In genomic region chrX:48521353-48522243, GRCh38 we compare ENCODE assay signal across 8 cellular contexts. TPM values are rescaled to one million over a fixed set of nuclear protein-coding genes. Genes with fewer than 3 reads are reported as not detected.
DNase-seq lines count a peak whose midpoint lies in the region; ATAC-seq and TF ChIP-seq lines count a peak whose summit lies in the region.

TSS of gene EBP (plus strand) at chrX:48521808. CDS start at chrX:48523772, 1,964 bp downstream.

- peak in 1 of 4 donors; percentile 76 for TF ChIP-seq POLR2A in upper lobe of left lung (IDR thresholded peaks at IDR 0.05)

- no peak within 1 kb of the TSS for H3K27ac ChIP-seq in adipose tissue (ENCODE audit: low read depth, low read length)
- H3K27ac ChIP-seq in heart right ventricle, result peak within 1 kb of the TSS in 9 of 10 donors; percentile 52 to 76 (median 71)
- peak within 1 kb of the TSS; percentile 72 to 88 (median 79) for H3K27ac ChIP-seq in upper lobe of left lung

- intact Hi-C loops in heart right ventricle (cut with DNase I), result no loop called here
- intact Hi-C loops in posterior vena cava (cut with DNase I), result no loop called here

- peak; percentile 90 for DNase-seq in GM13976 (ENCODE audit: low spot score)
- DNase-seq in NCI-H146 treated with DMSO at 0.1 percent for 48 hours (lab: John Stamatoyannopoulos, UW; ENCODE audit: unreplicated experiment), result peak; percentile 91
- peak; percentile 86 to 98 (median 89) for DNase-seq in T-helper 1 cell
- peak; percentile 85 to 87 for DNase-seq in heart right ventricle
- peak; percentile 96 for DNase-seq in posterior vena cava (ENCODE audit: low spot score)
- DNase-seq in upper lobe of left lung, result peak; percentile 94 to 96

- H3K27me3 ChIP-seq in heart right ventricle (no peaks in the 10 kb centered on the region), upper lobe of left lung (no peaks in the 10 kb centered on the region)

- no peaks in the 10 kb centered on the region for H3K9me3 ChIP-seq in heart right ventricle
- H3K9me3 ChIP-seq in upper lobe of left lung, result no peaks in the 10 kb centered on the region

- in situ Hi-C loops in GM13976 (cut with MboI; ENCODE audit: low sequenced_read_pairs, unreplicated experiment), result no loop called here

- WGBS in adipose tissue, 3 donors, result 1 to 33% (median 1%) methylated on average over 37 to 66 of the region's 66 CpGs
- WGBS in heart right ventricle, 2 donors, result 1 to 2% methylated on average over 38 to 63 of the region's 66 CpGs
- WGBS in upper lobe of left lung, 2 donors, result 0 to 36% methylated on average over 17 to 61 of the region's 66 CpGs

- TF ChIP-seq EP300 in upper lobe of left lung (IDR thresholded peaks at IDR 0.05), result no peak

- H3K4me1 ChIP-seq in heart right ventricle, result peaks cover 0 to 9% (median 3%) of the 10 kb centered on the region in 9 donors
- H3K4me1 ChIP-seq in upper lobe of left lung, result peaks cover 0 to 7% (median 5%) of the 10 kb centered on the region in 4 donors

- peaks cover 0 to 17% (median 0%) of the 10 kb centered on the region in 9 donors for H3K36me3 ChIP-seq in heart right ventricle
- H3K36me3 ChIP-seq in upper lobe of left lung, result peaks cover 0 to 3% (median 0%) of the 10 kb centered on the region in 4 donors

- ATAC-seq in HG02870 (IDR thresholded peaks at IDR 0.05; ENCODE audit: unreplicated experiment) (peak; percentile 93), heart right ventricle (peak; percentile 95 to 99 (median 98)), upper lobe of left lung (ENCODE audit: low FRiP score in 2 of 2) (peak; percentile 96 to 99)

- TF ChIP-seq CTCF in GM13976 (IDR thresholded peaks at IDR 0.05; ENCODE audit: borderline replicate concordance, control extremely low read depth, extremely low read depth, insufficient read depth, missing control alignments), result no peak
- no peak for TF ChIP-seq CTCF in heart right ventricle (IDR thresholded peaks at IDR 0.05)
- TF ChIP-seq CTCF in upper lobe of left lung (IDR thresholded peaks at IDR 0.05), result no peak

- H3K4me3 ChIP-seq in heart right ventricle (peak within 1 kb of the TSS; percentile 32 to 72 (median 62)), upper lobe of left lung (peak within 1 kb of the TSS; percentile 41 to 68 (median 63))

RNA-seq across cellular contexts. Expression of gene EBP, which starts in this region (rescaled TPM):
- polyA plus RNA-seq in adipose tissue, result 10 to 100 TPM; 35.9 to 47.2 (median 38.4) TPM
- 10 to 100 TPM; 35.1 to 76.0 (median 54.2) TPM for total RNA-seq in heart right ventricle
- 100 to 1,000 TPM in 1 of 2 donors, 10 to 100 TPM in 1; 96.9 to 128 TPM for polyA plus RNA-seq in heart right ventricle
- 10 to 100 TPM; 15.0 to 22.1 TPM for total RNA-seq in posterior vena cava
- 100 to 1,000 TPM in 2 of 6 donors, 10 to 100 TPM in 4; 21.0 to 101 (median 74.9) TPM for total RNA-seq in upper lobe of left lung
